8 cellular contexts compared by ENCODE assay signal in genomic region chr9:2014696-2015580, GRCh38. TPM values are rescaled to one million over a fixed set of nuclear protein-coding genes. Genes with fewer than 3 reads are reported as not detected.
DNase-seq lines count a peak whose midpoint lies in the region; ATAC-seq, FAIRE-seq and TF ChIP-seq lines count a peak whose summit lies in the region.

TSS of gene SMARCA2 (plus strand) at chr9:2015347. CDS start at chr9:2029023, 13,676 bp downstream.

- H3K27ac ChIP-seq in adipose tissue (ENCODE audit: low read depth, low read length) = peak within 1 kb of the TSS; percentile 85
- H3K27ac ChIP-seq in transverse colon = peak within 1 kb of the TSS; percentile 95 to 99 (median 96)

- intact Hi-C loops in cardiac septum (cut with DNase I) (loop anchor here (5.0 to 10.0 kb wide), 2 partner anchors 42 to 830 kb away; partner anchors contain the start of gene PUM3), transverse colon (cut with DNase I; ENCODE audit: low total_unique reads) (no loop called here)

- H3K27me3 ChIP-seq in transverse colon = peaks cover 3% of the 10 kb centered on the region

- H3K4me1 Mint-ChIP-seq in T-cell = peaks cover 33 to 42% (median 40%) of the 10 kb centered on the region in 3 donors

- ATAC-seq in HG02798 (IDR thresholded peaks at IDR 0.05; ENCODE audit: poor library complexity, unreplicated experiment) (peak; percentile 85), T-cell (replicated peaks in 1 of 4) (peak; percentile 80 to 86 (median 80))

- 0% methylated on average over 58 to 71 of the region's 71 CpGs for WGBS in adipose tissue, 3 donors
- 0% methylated on average over 3 to 64 of the region's 71 CpGs for WGBS in transverse colon (ENCODE audit: low coverage in 1 of 2), 2 donors

- no peaks in the 10 kb centered on the region for H3K27me3 Mint-ChIP-seq in T-cell

- no peaks in the 10 kb centered on the region for H3K36me3 Mint-ChIP-seq in T-cell

- no peaks in the 10 kb centered on the region for H3K9me3 Mint-ChIP-seq in T-cell

- no peaks in the 10 kb centered on the region for H3K9me3 ChIP-seq in transverse colon

- DNase-seq in GM12892 (ENCODE audit: insufficient read length) = peak; percentile 76
- DNase-seq in NCI-H1436 treated with DMSO at 0.1 percent for 48 hours (lab: John Stamatoyannopoulos, UW) = peak; percentile 71
- peak; percentile 94 to 100 (median 98) for DNase-seq in T-cell
- peak; percentile 99 for DNase-seq in cardiac septum (ENCODE audit: low spot score)
- peak; percentile 98 for DNase-seq in pons (ENCODE audit: low spot score)
- peak; percentile 98 for DNase-seq in transverse colon

- TF ChIP-seq POLR2A in GM12892 (IDR thresholded peaks at IDR 0.05; ENCODE audit: low read depth, low read length) (peak; percentile 97), transverse colon (IDR thresholded peaks at IDR 0.05) (peak; percentile 96)

- in situ Hi-C loops in transverse colon (cut with MboI; ENCODE audit: low pct_ligation_motif_present in 1 of 4, low pct_unique_long_range_greater_than_20kb in 1 of 4, low sequenced_read_pairs in 3 of 4) = no loop called here

- H3K36me3 ChIP-seq in transverse colon = no peaks in the 10 kb centered on the region

- H3K27ac Mint-ChIP-seq in T-cell = peak within 1 kb of the TSS; percentile 99 to 100

- POLR2A ChIA-PET in T-cell (lab: Charles Lee) = interaction anchor here (0.5 to 2.1 kb wide), 6 partner anchors 8 to 146 kb away, joined by 3 to 20 read pairs (median 4); no protein-coding TSS in a partner anchor

- FAIRE-seq in GM12892 (lab: Jason Lieb, UNC) = peak; percentile 100

- H3K4me3 Mint-ChIP-seq in T-cell = peak within 1 kb of the TSS; percentile 99 to 100 (median 99)

- TF ChIP-seq CTCF in transverse colon (IDR thresholded peaks at IDR 0.05) = no peak

- H3K4me3 ChIP-seq in transverse colon = peak within 1 kb of the TSS; percentile 49 to 89 (median 83)

- CTCF ChIA-PET in T-cell (lab: Charles Lee) = interaction anchor here (0.5 to 1.0 kb wide), 2 partner anchors 10 to 40 kb away, joined by 3 read pairs; no protein-coding TSS in a partner anchor

- peaks cover 4 to 28% (median 21%) of the 10 kb centered on the region in 4 donors for H3K4me1 ChIP-seq in transverse colon

- no peak for TF ChIP-seq EP300 in transverse colon (IDR thresholded peaks at IDR 0.05; ENCODE audit: low read depth)

RNA-seq across cellular contexts. Expression of gene SMARCA2, which starts in this region (rescaled TPM):
- 197 TPM for polyA plus RNA-seq in GM12892 (2012; ENCODE audit: missing spikeins)
- total RNA-seq in T-cell (100 to 1,000 TPM; 225 to 325 (median 237) TPM), cardiac septum (105 TPM), transverse colon (100 to 1,000 TPM in 1 of 4 donors, 10 to 100 TPM in 3; 74.8 to 110 (median 92.4) TPM)
- 100 to 1,000 TPM in 1 of 3 donors, 10 to 100 TPM in 2; 27.0 to 150 (median 36.2) TPM for polyA plus RNA-seq in adipose tissue

Comparison
In these comparisons a context has a peak if more than half of its experiments do, and no peak if none do; other contexts are left out.
1. Peak in every context shown above with its lines: DNase-seq, ATAC-seq, H3K4me3 ChIP-seq and H3K27ac ChIP-seq.